In the genomic region with DNA sequence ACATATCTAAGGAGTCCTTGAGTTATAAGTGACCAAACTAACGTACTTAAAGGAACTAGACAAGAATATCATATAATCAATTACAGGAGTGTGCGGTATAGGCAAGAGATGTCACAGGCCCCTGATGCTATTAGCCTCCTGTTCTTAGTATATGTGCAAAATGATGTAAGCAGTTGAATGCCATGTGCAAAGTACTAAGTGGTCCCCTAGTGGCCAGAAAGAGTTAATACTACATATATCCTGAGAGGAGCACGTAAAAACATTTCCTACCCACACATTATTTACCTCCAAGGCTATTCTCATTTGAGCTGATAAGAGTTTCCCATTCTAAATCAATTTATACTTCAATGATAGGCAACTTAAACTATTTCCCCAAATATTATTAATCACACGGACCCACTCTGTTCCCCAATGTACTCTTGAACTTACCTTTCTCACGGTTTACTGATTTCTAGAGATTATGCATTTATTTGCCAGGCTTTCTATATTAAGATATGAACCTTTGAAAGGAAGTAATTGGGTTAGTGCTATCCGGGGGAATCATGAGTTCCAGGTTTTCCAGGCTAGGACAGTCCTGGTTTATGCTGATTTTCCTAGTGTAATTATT, we compare ENCODE assay signal across 8 cellular contexts.
DNase-seq lines count a peak whose midpoint lies in the region; ATAC-seq and TF ChIP-seq lines count a peak whose summit lies in the region.

No MANE protein-coding gene starts in this region.

- intact Hi-C loops in PC-3 (cut with micrococcal nuclease): loop anchor here (1.0 kb wide), 1 partner anchor 216 kb away; no protein-coding TSS in a partner anchor
- intact Hi-C loops in tibial artery (cut with DNase I; ENCODE audit: low total_unique reads): no loop called here

- H3K27ac ChIP-seq in PC-3 (ENCODE audit: low read length): no peak overlapping the region
- H3K27ac ChIP-seq in tibial artery: no peak overlapping the region

- H3K4me2 ChIP-seq in PC-3 (ENCODE audit: low read length): no peak overlapping the region

- BruUV-seq in PC-3 (replicated peaks; lab: Mats Ljungman, UMichigan): no TSS peak

- CTCF ChIA-PET in PC-3 (lab: Charles Lee): no interaction called here

- DNase-seq in HT-29 (ENCODE audit: low spot score) (peak; percentile 19), PC-3 (peak; percentile 36), fibroblast of peridontal ligament (ENCODE audit: extremely low read depth) (peak; percentile 68), tibial artery (no peak)
- DNase-seq in activated naive CD4-positive, alpha-beta T cell treated with anti-CD3 and anti-CD28 coated beads, Interleukin-2, amount 50 U/mL, for 16 hours: no peak
- DNase-seq in stimulated activated naive CD4-positive, alpha-beta T cell treated with Interleukin-2 at 50 U/mL for 16 hours (lab: John Stamatoyannopoulos, UW): no peak

- no peaks in the 10 kb centered on the region for H3F3A ChIP-seq in PC-3 (ENCODE audit: low read length, unreplicated experiment)

- TF ChIP-seq CTCF in GM12874 (IDR thresholded peaks at IDR 0.05; ENCODE audit: insufficient read depth, low read depth, low read length) (peak; percentile 55; the same call in 1 of the 2 replicates), PC-3 (conservative IDR thresholded peaks at IDR 0.05; ENCODE audit: low read depth, low read length) (peak; percentile 51), tibial artery (IDR thresholded peaks at IDR 0.05) (no peak)

- H3K9me2 ChIP-seq in PC-3 (replicated peaks; ENCODE audit: low read length): no peaks in the 10 kb centered on the region

- H3K27me3 ChIP-seq in PC-3 (ENCODE audit: low read length) (no peaks in the 10 kb centered on the region), tibial artery (no peaks in the 10 kb centered on the region)

- H3K4me1 ChIP-seq in PC-3 (ENCODE audit: insufficient read depth, low read length) (no peaks in the 10 kb centered on the region), tibial artery (no peaks in the 10 kb centered on the region)

- H3K36me3 ChIP-seq in PC-3 (ENCODE audit: low read depth, low read length) (no peaks in the 10 kb centered on the region), tibial artery (no peaks in the 10 kb centered on the region)

- H2AFZ ChIP-seq in PC-3 (ENCODE audit: low read length): no peak overlapping the region

- H3K4me3 ChIP-seq in PC-3 (ENCODE audit: low read length) (no peak overlapping the region), tibial artery (no peak overlapping the region)

- no peaks in the 10 kb centered on the region for H3K9me3 ChIP-seq in PC-3 (ENCODE audit: low read length)
- H3K9me3 ChIP-seq in tibial artery: no peaks in the 10 kb centered on the region

- ATAC-seq in GM21619 (IDR thresholded peaks at IDR 0.05; ENCODE audit: unreplicated experiment): peak; percentile 99
- peak; percentile 70 for ATAC-seq in PC-3

- no peak overlapping the region for H3K9ac ChIP-seq in PC-3 (ENCODE audit: low read length)

- POLR2A ChIA-PET in PC-3 (lab: Charles Lee; ENCODE audit: unreplicated experiment): no interaction called here

- no peaks in the 10 kb centered on the region for H4K20me1 ChIP-seq in PC-3 (ENCODE audit: low read length)

- H3K79me2 ChIP-seq in PC-3 (ENCODE audit: low read length): no peaks in the 10 kb centered on the region

Comparison
In these comparisons a context has a peak if more than half of its experiments do, and no peak if none do; other contexts are left out.
1. CTCF ChIP-seq: peak in GM12874 (single experiment) and PC-3 (single experiment); none in tibial artery (0 of 2).
2. DNase-seq: peak in HT-29 (single experiment), PC-3 (single experiment) and fibroblast of peridontal ligament (single experiment); none in tibial artery (0 of 2), activated naive CD4-positive, alpha-beta T cell treated with anti-CD3 and anti-CD28 coated beads, Interleukin-2, amount 50 U/mL, for 16 hours (single experiment) and stimulated activated naive CD4-positive, alpha-beta T cell treated with Interleukin-2 at 50 U/mL for 16 hours (single experiment).